In genomic region chr20:38790210-38791053, GRCh38 we compare ENCODE assay signal across 8 cellular contexts. TPM values are rescaled to one million over a fixed set of nuclear protein-coding genes. Genes with fewer than 3 reads are reported as not detected.
DNase-seq lines count a peak whose midpoint lies in the region; ATAC-seq, FAIRE-seq and TF ChIP-seq lines count a peak whose summit lies in the region.

No MANE protein-coding gene starts in this region.

- H3K4me2 ChIP-seq in neural progenitor cell, result no peak overlapping the region

- no peaks in the 10 kb centered on the region for H4K20me1 ChIP-seq in neural progenitor cell (ENCODE audit: low read depth)

- H3K36me3 ChIP-seq in MG63 (no peaks in the 10 kb centered on the region), neural progenitor cell (no peaks in the 10 kb centered on the region)

- H3K9ac ChIP-seq in neural progenitor cell, result no peak overlapping the region

- H3K4me3 ChIP-seq in MG63 (no peak overlapping the region), epithelial cell of esophagus (ENCODE audit: low read length) (no peak overlapping the region), neural progenitor cell (no peak overlapping the region)

- FAIRE-seq in G401.6 (lab: Jason Lieb, UNC), result peak; percentile 72

- no peaks in the 10 kb centered on the region for H3K36me3 Mint-ChIP-seq in neural progenitor cell

- H3K4me1 Mint-ChIP-seq in neural progenitor cell, result no peaks in the 10 kb centered on the region

- H3K9me3 Mint-ChIP-seq in neural progenitor cell, result no peaks in the 10 kb centered on the region

- peaks cover 5% of the 10 kb centered on the region for H3K27me3 Mint-ChIP-seq in neural progenitor cell (ENCODE audit: insufficient read depth, low read depth)

- H3K79me2 ChIP-seq in neural progenitor cell (ENCODE audit: low read depth), result no peaks in the 10 kb centered on the region

- H3F3A ChIP-seq in neural progenitor cell (ENCODE audit: low read depth), result no peaks in the 10 kb centered on the region

- no peaks in the 10 kb centered on the region for H3K27me3 ChIP-seq in MG63
- no peaks in the 10 kb centered on the region for H3K27me3 ChIP-seq in neural progenitor cell

- no peak overlapping the region for H3K27ac Mint-ChIP-seq in neural progenitor cell

- no peak overlapping the region for H3K4me3 Mint-ChIP-seq in neural progenitor cell

- no peak overlapping the region for H2AFZ ChIP-seq in neural progenitor cell (replicated peaks)

- DNase-seq in MG63 (peak; percentile 38), T-helper 1 cell (peak; percentile 19 to 59 (median 27)), epithelial cell of esophagus (ENCODE audit: low read depth) (peak; percentile 91), neural progenitor cell (ENCODE audit: low spot score) (peak; percentile 79), Ammon's horn (ENCODE audit: low spot score) (no peak)
- no peak for DNase-seq in NK-92 treated with Interleukin-12 subunit alpha and Interleukin-12 subunit beta, amount 100 ng/mL, for 24 hours (lab: John Stamatoyannopoulos, UW)

- H3K27ac ChIP-seq in neural progenitor cell, result no peak overlapping the region

- H3K9me3 ChIP-seq in MG63, result no peaks in the 10 kb centered on the region
- H3K9me3 ChIP-seq in neural progenitor cell (ENCODE audit: low read depth), result no peaks in the 10 kb centered on the region

- no peaks in the 10 kb centered on the region for H3K4me1 ChIP-seq in neural progenitor cell

- ATAC-seq in HG03442 (IDR thresholded peaks at IDR 0.05; ENCODE audit: unreplicated experiment), result no peak

- peak; percentile 63 for TF ChIP-seq CTCF in epithelial cell of esophagus (IDR thresholded peaks at IDR 0.05; ENCODE audit: insufficient read depth, low read depth, low read length, missing control alignments)
- TF ChIP-seq CTCF in neural progenitor cell (IDR thresholded peaks at IDR 0.05), result peak; percentile 77

RNA-seq across cellular contexts. Expression of gene PPP1R16B, which starts 15.1 kb away (rescaled TPM):
- total RNA-seq in MG63 (2014; rRNA removed; shearing (Covaris generic); ENCODE audit: low replicate concordance), result not detected in 2 replicates
- 0.95 and 1.6 TPM in 2 replicates for total RNA-seq in neural progenitor cell (ENCODE audit: low replicate concordance)

RNA-seq across cellular contexts. Expression of gene ACTR5, which starts 42.2 kb away (rescaled TPM):
- total RNA-seq in MG63 (2014; rRNA removed; shearing (Covaris generic); ENCODE audit: low replicate concordance), result 9.8 and 16.4 TPM in 2 replicates
- total RNA-seq in neural progenitor cell (ENCODE audit: low replicate concordance), result 9.2 and 14.9 TPM in 2 replicates

Comparison
In these comparisons a context has a peak if more than half of its experiments do, and no peak if none do; other contexts are left out.
1. DNase-seq: peak in MG63 (single experiment), T-helper 1 cell (5 of 5), epithelial cell of esophagus (single experiment) and neural progenitor cell (single experiment); none in NK-92 treated with Interleukin-12 subunit alpha and Interleukin-12 subunit beta, amount 100 ng/mL, for 24 hours (single experiment) and Ammon's horn (single experiment).